Comparison of ENCODE assay signal across 8 cellular contexts in genomic region chr11:64229959-64230208, GRCh38. TPM values are rescaled to one million over a fixed set of nuclear protein-coding genes. Genes with fewer than 3 reads are reported as not detected.
DNase-seq lines count a peak whose midpoint lies in the region; ATAC-seq, FAIRE-seq and TF ChIP-seq lines count a peak whose summit lies in the region.

No MANE protein-coding gene starts in this region.

- TF ChIP-seq CTCF in HFFc6 (IDR thresholded peaks at IDR 0.05) (no peak), D721Med (IDR thresholded peaks at IDR 0.05; ENCODE audit: insufficient read depth, missing control alignments) (no peak)

- no peaks in the 10 kb centered on the region; the same call in 1 of the 2 replicates for H3K36me3 Mint-ChIP-seq in HFFc6 (ENCODE audit: low read depth)
- H3K36me3 Mint-ChIP-seq in activated naive CD4-positive, alpha-beta T cell treated with anti-CD3 and anti-CD28 coated beads, Interleukin-2, amount 50 U/mL, for 72 hours, result peaks cover 0 to 8% of the 10 kb centered on the region in 2 donors
- peaks cover 6% of the 10 kb centered on the region for H3K36me3 Mint-ChIP-seq in stimulated activated memory B cell treated with anti-CD40 and anti-IgM and Interleukin-4, amounts not matched to agents 10 μg/mL and 1 μg/mL and 100 μg/mL, for 72 hours

- H3K36me3 ChIP-seq in iPS-18a (ENCODE audit: control insufficient read depth, low read depth, low read length), result no peaks in the 10 kb centered on the region

- H3K27me3 Mint-ChIP-seq in HFFc6 (ENCODE audit: insufficient read depth), result no peaks in the 10 kb centered on the region; the same call in 1 of the 2 replicates
- no peaks in the 10 kb centered on the region for H3K27me3 Mint-ChIP-seq in stimulated activated memory B cell treated with anti-CD40 and anti-IgM and Interleukin-4, amounts not matched to agents 10 μg/mL and 1 μg/mL and 100 μg/mL, for 72 hours

- peak overlapping the region; percentile 86 for H3K4me3 Mint-ChIP-seq in HFFc6
- H3K4me3 Mint-ChIP-seq in stimulated activated memory B cell treated with anti-CD40 and anti-IgM and Interleukin-4, amounts not matched to agents 10 μg/mL and 1 μg/mL and 100 μg/mL, for 72 hours, result peak overlapping the region; percentile 91

- H3K4me3 ChIP-seq in iPS-18a (ENCODE audit: low read length), result peak overlapping the region; percentile 73

- peaks cover 32% of the 10 kb centered on the region for H3K4me1 Mint-ChIP-seq in HFFc6 (ENCODE audit: low read depth)
- peaks cover 68% of the 10 kb centered on the region for H3K4me1 Mint-ChIP-seq in stimulated activated memory B cell treated with anti-CD40 and anti-IgM and Interleukin-4, amounts not matched to agents 10 μg/mL and 1 μg/mL and 100 μg/mL, for 72 hours

- no peak for ATAC-seq in activated naive CD4-positive, alpha-beta T cell treated with anti-CD3 and anti-CD28 coated beads, Interleukin-2, amount 50 U/mL, for 72 hours
- ATAC-seq in stimulated activated memory B cell treated with anti-CD40 and anti-IgM and Interleukin-4, amounts not matched to agents 10 μg/mL and 1 μg/mL and 100 μg/mL, for 72 hours, result no peak
- no peak for ATAC-seq in GM19351 (IDR thresholded peaks at IDR 0.05; ENCODE audit: unreplicated experiment)
- no peak for ATAC-seq in HG03039 (IDR thresholded peaks at IDR 0.05; ENCODE audit: unreplicated experiment)

- H3K27ac Mint-ChIP-seq in HFFc6, result peak overlapping the region; percentile 69; the same call in 1 of the 2 replicates
- peak overlapping the region; percentile 81 to 92 for H3K27ac Mint-ChIP-seq in activated naive CD4-positive, alpha-beta T cell treated with anti-CD3 and anti-CD28 coated beads, Interleukin-2, amount 50 U/mL, for 72 hours
- peak overlapping the region; percentile 91 for H3K27ac Mint-ChIP-seq in stimulated activated memory B cell treated with anti-CD40 and anti-IgM and Interleukin-4, amounts not matched to agents 10 μg/mL and 1 μg/mL and 100 μg/mL, for 72 hours

- no peak overlapping the region for H3K9ac ChIP-seq in iPS-18a (ENCODE audit: low read length)

- peaks cover 24% of the 10 kb centered on the region for H3K27me3 ChIP-seq in iPS-18a (ENCODE audit: control insufficient read depth, insufficient read depth, low read length)

- H3K27ac ChIP-seq in iPS-18a (ENCODE audit: low read length), result no peak overlapping the region

- DNase-seq in HFFc6 (no peak), D721Med (ENCODE audit: insufficient read length, low spot score) (no peak), NCI-H146 (lab: John Stamatoyannopoulos, UW) (no peak)
- DNase-seq in activated naive CD4-positive, alpha-beta T cell treated with anti-CD3 and anti-CD28 coated beads, Interleukin-2, amount 50 U/mL, for 72 hours (ENCODE audit: low spot score in 2 of 2), result no peak

- H3K9me3 Mint-ChIP-seq in HFFc6, result no peaks in the 10 kb centered on the region
- H3K9me3 Mint-ChIP-seq in activated naive CD4-positive, alpha-beta T cell treated with anti-CD3 and anti-CD28 coated beads, Interleukin-2, amount 50 U/mL, for 72 hours, result no peaks in the 10 kb centered on the region
- no peaks in the 10 kb centered on the region for H3K9me3 Mint-ChIP-seq in stimulated activated memory B cell treated with anti-CD40 and anti-IgM and Interleukin-4, amounts not matched to agents 10 μg/mL and 1 μg/mL and 100 μg/mL, for 72 hours

- no peak for FAIRE-seq in D721Med (lab: Jason Lieb, UNC)

- peaks cover 4% of the 10 kb centered on the region for H3K4me1 ChIP-seq in iPS-18a (ENCODE audit: control insufficient read depth, low read depth, low read length)

- H3K9me3 ChIP-seq in iPS-18a (ENCODE audit: control insufficient read depth, low read depth, low read length), result no peaks in the 10 kb centered on the region

RNA-seq across cellular contexts. Expression of gene DNAJC4, which starts 0.5 kb away (rescaled TPM):
- 10 to 100 TPM; 21.7 to 29.5 (median 23.2) TPM for total RNA-seq in HFFc6 (2021; fragmentation: NEBNext Ultra II Directional; extraction: Animal tissue kit (Norgen Biotek cat#: 25700))
- 10 to 100 TPM; 26.7 to 48.7 TPM for total RNA-seq in activated naive CD4-positive, alpha-beta T cell treated with anti-CD3 and anti-CD28 coated beads, Interleukin-2, amount 50 U/mL, for 72 hours

RNA-seq across cellular contexts. Expression of gene NUDT22, which starts 3.8 kb away (rescaled TPM):
- 10 to 100 TPM; 46.6 to 57.7 (median 53.7) TPM for total RNA-seq in HFFc6 (2021; fragmentation: NEBNext Ultra II Directional; extraction: Animal tissue kit (Norgen Biotek cat#: 25700))
- 10 to 100 TPM; 87.4 to 88.8 TPM for total RNA-seq in activated naive CD4-positive, alpha-beta T cell treated with anti-CD3 and anti-CD28 coated beads, Interleukin-2, amount 50 U/mL, for 72 hours

RNA-seq across cellular contexts. Expression of gene TRPT1, which starts 3.9 kb away (rescaled TPM):
- total RNA-seq in HFFc6 (2021; fragmentation: NEBNext Ultra II Directional; extraction: Animal tissue kit (Norgen Biotek cat#: 25700)), result 10 to 100 TPM; 32.6 to 41.1 (median 39.7) TPM
- total RNA-seq in activated naive CD4-positive, alpha-beta T cell treated with anti-CD3 and anti-CD28 coated beads, Interleukin-2, amount 50 U/mL, for 72 hours, result 10 to 100 TPM; 31.2 to 36.5 TPM

RNA-seq across cellular contexts. Expression of gene VEGFB, which starts 4.5 kb away (rescaled TPM):
- total RNA-seq in HFFc6 (2021; fragmentation: NEBNext Ultra II Directional; extraction: Animal tissue kit (Norgen Biotek cat#: 25700)), result 10 to 100 TPM; 65.1 to 80.6 (median 71.2) TPM
- total RNA-seq in activated naive CD4-positive, alpha-beta T cell treated with anti-CD3 and anti-CD28 coated beads, Interleukin-2, amount 50 U/mL, for 72 hours, result 100 to 1,000 TPM in 1 of 2 donors, 10 to 100 TPM in 1; 57.6 to 119 TPM

RNA-seq across cellular contexts. Expression of gene FKBP2, which starts 11.0 kb away (rescaled TPM):
- 10 to 100 TPM; 54.1 to 95.6 (median 73.1) TPM for total RNA-seq in HFFc6 (2021; fragmentation: NEBNext Ultra II Directional; extraction: Animal tissue kit (Norgen Biotek cat#: 25700))
- total RNA-seq in activated naive CD4-positive, alpha-beta T cell treated with anti-CD3 and anti-CD28 coated beads, Interleukin-2, amount 50 U/mL, for 72 hours, result 10 to 100 TPM; 27.7 to 36.0 TPM
